1 cellular context compared by ENCODE assay signal in the genomic region with DNA sequence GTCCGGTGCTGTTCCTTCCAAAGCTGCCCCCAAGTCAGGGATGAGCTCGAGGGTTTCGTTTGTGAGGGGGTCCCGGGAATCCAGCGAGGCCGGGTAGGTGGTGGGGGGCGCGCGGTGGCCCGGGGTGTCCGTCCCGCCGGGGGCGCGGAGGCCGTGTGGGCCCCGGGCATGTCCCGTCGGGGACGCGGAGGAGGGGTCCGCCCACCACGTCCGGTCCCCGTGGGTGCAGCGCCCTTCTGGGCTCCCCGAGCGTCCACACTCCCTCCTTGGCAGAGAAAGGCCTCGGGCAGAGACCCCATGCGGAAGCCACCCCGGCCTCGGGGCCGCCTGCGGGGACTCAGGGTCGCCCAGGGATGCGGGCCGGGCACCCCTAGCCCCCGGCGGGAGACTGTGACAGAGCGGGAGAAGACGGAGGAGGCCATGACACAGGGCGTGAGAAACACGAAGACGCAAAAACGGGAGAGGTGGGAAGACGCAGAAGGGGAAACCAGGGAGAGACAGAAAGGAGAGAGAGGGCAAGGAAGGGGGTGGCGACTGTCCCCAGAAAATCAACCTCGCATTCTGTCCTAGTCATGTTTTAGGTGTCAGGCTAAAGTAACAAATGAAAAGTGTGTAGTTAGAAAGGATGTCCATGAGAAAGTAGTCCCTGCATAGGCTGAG.
TF ChIP-seq lines count a peak whose summit lies in the region.

No MANE protein-coding gene starts in this region.

TF ChIP-seq in K562, 482 proteins besides CTCF, POLR2A, EP300 and RAD21 (continued from another document and continues in another):
- TF ChIP-seq, protein P1, sequence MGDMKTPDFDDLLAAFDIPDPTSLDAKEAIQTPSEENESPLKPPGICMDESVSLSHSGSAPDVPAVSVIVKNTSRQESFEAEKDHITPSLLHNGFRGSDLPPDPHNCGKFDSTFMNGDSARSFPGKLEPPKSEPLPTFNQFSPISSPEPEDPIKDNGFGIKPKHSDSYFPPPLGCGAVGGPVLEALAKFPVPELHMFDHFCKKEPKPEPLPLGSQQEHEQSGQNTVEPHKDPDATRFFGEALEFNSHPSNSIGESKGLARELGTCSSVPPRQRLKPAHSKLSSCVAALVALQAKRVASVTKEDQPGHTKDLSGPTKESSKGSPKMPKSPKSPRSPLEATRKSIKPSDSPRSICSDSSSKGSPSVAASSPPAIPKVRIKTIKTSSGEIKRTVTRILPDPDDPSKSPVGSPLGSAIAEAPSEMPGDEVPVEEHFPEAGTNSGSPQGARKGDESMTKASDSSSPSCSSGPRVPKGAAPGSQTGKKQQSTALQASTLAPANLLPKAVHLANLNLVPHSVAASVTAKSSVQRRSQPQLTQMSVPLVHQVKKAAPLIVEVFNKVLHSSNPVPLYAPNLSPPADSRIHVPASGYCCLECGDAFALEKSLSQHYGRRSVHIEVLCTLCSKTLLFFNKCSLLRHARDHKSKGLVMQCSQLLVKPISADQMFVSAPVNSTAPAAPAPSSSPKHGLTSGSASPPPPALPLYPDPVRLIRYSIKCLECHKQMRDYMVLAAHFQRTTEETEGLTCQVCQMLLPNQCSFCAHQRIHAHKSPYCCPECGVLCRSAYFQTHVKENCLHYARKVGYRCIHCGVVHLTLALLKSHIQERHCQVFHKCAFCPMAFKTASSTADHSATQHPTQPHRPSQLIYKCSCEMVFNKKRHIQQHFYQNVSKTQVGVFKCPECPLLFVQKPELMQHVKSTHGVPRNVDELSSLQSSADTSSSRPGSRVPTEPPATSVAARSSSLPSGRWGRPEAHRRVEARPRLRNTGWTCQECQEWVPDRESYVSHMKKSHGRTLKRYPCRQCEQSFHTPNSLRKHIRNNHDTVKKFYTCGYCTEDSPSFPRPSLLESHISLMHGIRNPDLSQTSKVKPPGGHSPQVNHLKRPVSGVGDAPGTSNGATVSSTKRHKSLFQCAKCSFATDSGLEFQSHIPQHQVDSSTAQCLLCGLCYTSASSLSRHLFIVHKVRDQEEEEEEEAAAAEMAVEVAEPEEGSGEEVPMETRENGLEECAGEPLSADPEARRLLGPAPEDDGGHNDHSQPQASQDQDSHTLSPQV (IDR thresholded peaks at IDR 0.05): peak; percentile 45; the same call in 1 of the 2 replicates
- TF ChIP-seq NFRKB (IDR thresholded peaks at IDR 0.05; ENCODE audit: low read depth) (peak; percentile 77), SMAD3 (CRISPR knock-in tag; conservative IDR thresholded peaks at IDR 0.05) (no peak), MED1 (CRISPR knock-in tag; IDR thresholded peaks at IDR 0.05; ENCODE audit: borderline replicate concordance) (peak; percentile 25; the same call in 1 of the 2 replicates), DMBX1 (CRISPR knock-in tag; IDR thresholded peaks at IDR 0.05; ENCODE audit: borderline replicate concordance) (peak; percentile 9; the same call in 1 of the 2 replicates), NCOA4 (IDR thresholded peaks at IDR 0.05; ENCODE audit: partially characterized antibody) (peak; percentile 53), CREM (IDR thresholded peaks at IDR 0.05; ENCODE audit: low read depth) (0 out of 2 replicates have a peak, but pooled peaks have one; percentile 12), TBL1XR1 (IDR thresholded peaks at IDR 0.05; ENCODE audit: low read length in 2 of 2) (no peak; a peak in 1 of 4 replicates), KHSRP (IDR thresholded peaks at IDR 0.05) (0 out of 2 replicates have a peak, but pooled peaks have one; percentile 33), NCOA6 (IDR thresholded peaks at IDR 0.05) (peak; percentile 89), NBN (IDR thresholded peaks at IDR 0.05; ENCODE audit: low read depth) (peak; percentile 20; the same call in 1 of the 2 replicates), NR3C1 (CRISPR knock-in tag; IDR thresholded peaks at IDR 0.05) (peak; percentile 75; the same call in 1 of the 2 replicates), DPF2 (IDR thresholded peaks at IDR 0.05) (no peak; the same call in 1 of the 2 replicates), RFX7 (CRISPR knock-in tag; IDR thresholded peaks at IDR 0.05) (0 out of 2 replicates have a peak, but pooled peaks have one; percentile 48), GATAD2A (IDR thresholded peaks at IDR 0.05) (no peak; the same call in 1 of the 2 replicates), ZBTB17 (CRISPR knock-in tag; IDR thresholded peaks at IDR 0.05) (0 out of 2 replicates have a peak, but pooled peaks have one; percentile 34), HOXB6 (CRISPR knock-in tag; IDR thresholded peaks at IDR 0.05; ENCODE audit: borderline replicate concordance) (0 out of 2 replicates have a peak, but pooled peaks have one; percentile 71), WHSC1 (IDR thresholded peaks at IDR 0.05; ENCODE audit: low read length) (no peak), PTRF (tag; IDR thresholded peaks at IDR 0.05) (no peak), CC2D1A (IDR thresholded peaks at IDR 0.05) (0 out of 2 replicates have a peak, but pooled peaks have one; percentile 21), RBM25 (IDR thresholded peaks at IDR 0.05; ENCODE audit: low read depth, low read length, severe bottlenecking) (no peak), ZNF121 (CRISPR knock-in tag; conservative IDR thresholded peaks at IDR 0.05) (0 out of 2 replicates have a peak, but pooled peaks have one; percentile 9), MYBL2 (IDR thresholded peaks at IDR 0.05; ENCODE audit: low read depth) (no peak), MYBL2 (CRISPR knock-in tag; IDR thresholded peaks at IDR 0.05; ENCODE audit: borderline replicate concordance) (0 out of 2 replicates have a peak, but pooled peaks have one; percentile 37), CEBPB (tag; IDR thresholded peaks at IDR 0.05) (no peak), MAFF (IDR thresholded peaks at IDR 0.05; ENCODE audit: low read length) (no peak)
- TF ChIP-seq, protein P2, sequence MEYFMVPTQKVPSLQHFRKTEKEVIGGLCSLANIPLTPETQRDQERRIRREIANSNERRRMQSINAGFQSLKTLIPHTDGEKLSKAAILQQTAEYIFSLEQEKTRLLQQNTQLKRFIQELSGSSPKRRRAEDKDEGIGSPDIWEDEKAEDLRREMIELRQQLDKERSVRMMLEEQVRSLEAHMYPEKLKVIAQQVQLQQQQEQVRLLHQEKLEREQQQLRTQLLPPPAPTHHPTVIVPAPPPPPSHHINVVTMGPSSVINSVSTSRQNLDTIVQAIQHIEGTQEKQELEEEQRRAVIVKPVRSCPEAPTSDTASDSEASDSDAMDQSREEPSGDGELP (CRISPR knock-in tag; IDR thresholded peaks at IDR 0.05; ENCODE audit: borderline replicate concordance): no peak; the same call in 1 of the 2 replicates
- TF ChIP-seq, protein P3, sequence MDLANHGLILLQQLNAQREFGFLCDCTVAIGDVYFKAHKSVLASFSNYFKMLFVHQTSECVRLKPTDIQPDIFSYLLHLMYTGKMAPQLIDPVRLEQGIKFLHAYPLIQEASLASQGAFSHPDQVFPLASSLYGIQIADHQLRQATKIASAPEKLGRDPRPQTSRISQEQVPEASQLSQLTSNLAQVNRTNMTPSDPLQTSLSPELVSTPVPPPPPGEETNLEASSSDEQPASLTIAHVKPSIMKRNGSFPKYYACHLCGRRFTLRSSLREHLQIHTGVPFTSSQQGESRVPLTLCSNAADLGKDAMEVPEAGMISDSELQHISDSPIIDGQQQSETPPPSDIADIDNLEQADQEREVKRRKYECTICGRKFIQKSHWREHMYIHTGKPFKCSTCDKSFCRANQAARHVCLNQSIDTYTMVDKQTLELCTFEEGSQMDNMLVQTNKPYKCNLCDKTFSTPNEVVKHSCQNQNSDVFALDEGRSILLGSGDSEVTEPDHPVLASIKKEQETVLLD (IDR thresholded peaks at IDR 0.05): peak; percentile 60; the same call in 1 of the 2 replicates
- TF ChIP-seq, protein P4, sequence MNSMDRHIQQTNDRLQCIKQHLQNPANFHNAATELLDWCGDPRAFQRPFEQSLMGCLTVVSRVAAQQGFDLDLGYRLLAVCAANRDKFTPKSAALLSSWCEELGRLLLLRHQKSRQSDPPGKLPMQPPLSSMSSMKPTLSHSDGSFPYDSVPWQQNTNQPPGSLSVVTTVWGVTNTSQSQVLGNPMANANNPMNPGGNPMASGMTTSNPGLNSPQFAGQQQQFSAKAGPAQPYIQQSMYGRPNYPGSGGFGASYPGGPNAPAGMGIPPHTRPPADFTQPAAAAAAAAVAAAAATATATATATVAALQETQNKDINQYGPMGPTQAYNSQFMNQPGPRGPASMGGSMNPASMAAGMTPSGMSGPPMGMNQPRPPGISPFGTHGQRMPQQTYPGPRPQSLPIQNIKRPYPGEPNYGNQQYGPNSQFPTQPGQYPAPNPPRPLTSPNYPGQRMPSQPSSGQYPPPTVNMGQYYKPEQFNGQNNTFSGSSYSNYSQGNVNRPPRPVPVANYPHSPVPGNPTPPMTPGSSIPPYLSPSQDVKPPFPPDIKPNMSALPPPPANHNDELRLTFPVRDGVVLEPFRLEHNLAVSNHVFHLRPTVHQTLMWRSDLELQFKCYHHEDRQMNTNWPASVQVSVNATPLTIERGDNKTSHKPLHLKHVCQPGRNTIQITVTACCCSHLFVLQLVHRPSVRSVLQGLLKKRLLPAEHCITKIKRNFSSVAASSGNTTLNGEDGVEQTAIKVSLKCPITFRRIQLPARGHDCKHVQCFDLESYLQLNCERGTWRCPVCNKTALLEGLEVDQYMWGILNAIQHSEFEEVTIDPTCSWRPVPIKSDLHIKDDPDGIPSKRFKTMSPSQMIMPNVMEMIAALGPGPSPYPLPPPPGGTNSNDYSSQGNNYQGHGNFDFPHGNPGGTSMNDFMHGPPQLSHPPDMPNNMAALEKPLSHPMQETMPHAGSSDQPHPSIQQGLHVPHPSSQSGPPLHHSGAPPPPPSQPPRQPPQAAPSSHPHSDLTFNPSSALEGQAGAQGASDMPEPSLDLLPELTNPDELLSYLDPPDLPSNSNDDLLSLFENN (IDR thresholded peaks at IDR 0.05; ENCODE audit: low read depth in 2 of 2, low read length in 2 of 2): peak in 1 of 2 experiments; percentile 13; a peak in 1 of 4 replicates
- TF ChIP-seq, protein P5, sequence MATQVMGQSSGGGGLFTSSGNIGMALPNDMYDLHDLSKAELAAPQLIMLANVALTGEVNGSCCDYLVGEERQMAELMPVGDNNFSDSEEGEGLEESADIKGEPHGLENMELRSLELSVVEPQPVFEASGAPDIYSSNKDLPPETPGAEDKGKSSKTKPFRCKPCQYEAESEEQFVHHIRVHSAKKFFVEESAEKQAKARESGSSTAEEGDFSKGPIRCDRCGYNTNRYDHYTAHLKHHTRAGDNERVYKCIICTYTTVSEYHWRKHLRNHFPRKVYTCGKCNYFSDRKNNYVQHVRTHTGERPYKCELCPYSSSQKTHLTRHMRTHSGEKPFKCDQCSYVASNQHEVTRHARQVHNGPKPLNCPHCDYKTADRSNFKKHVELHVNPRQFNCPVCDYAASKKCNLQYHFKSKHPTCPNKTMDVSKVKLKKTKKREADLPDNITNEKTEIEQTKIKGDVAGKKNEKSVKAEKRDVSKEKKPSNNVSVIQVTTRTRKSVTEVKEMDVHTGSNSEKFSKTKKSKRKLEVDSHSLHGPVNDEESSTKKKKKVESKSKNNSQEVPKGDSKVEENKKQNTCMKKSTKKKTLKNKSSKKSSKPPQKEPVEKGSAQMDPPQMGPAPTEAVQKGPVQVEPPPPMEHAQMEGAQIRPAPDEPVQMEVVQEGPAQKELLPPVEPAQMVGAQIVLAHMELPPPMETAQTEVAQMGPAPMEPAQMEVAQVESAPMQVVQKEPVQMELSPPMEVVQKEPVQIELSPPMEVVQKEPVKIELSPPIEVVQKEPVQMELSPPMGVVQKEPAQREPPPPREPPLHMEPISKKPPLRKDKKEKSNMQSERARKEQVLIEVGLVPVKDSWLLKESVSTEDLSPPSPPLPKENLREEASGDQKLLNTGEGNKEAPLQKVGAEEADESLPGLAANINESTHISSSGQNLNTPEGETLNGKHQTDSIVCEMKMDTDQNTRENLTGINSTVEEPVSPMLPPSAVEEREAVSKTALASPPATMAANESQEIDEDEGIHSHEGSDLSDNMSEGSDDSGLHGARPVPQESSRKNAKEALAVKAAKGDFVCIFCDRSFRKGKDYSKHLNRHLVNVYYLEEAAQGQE (CRISPR knock-in tag; IDR thresholded peaks at IDR 0.05; ENCODE audit: low read depth): 0 out of 2 replicates have a peak, but pooled peaks have one; percentile 3
- TF ChIP-seq, protein P6, sequence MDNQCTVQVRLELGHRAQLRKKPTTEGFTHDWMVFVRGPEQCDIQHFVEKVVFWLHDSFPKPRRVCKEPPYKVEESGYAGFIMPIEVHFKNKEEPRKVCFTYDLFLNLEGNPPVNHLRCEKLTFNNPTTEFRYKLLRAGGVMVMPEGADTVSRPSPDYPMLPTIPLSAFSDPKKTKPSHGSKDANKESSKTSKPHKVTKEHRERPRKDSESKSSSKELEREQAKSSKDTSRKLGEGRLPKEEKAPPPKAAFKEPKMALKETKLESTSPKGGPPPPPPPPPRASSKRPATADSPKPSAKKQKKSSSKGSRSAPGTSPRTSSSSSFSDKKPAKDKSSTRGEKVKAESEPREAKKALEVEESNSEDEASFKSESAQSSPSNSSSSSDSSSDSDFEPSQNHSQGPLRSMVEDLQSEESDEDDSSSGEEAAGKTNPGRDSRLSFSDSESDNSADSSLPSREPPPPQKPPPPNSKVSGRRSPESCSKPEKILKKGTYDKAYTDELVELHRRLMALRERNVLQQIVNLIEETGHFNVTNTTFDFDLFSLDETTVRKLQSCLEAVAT (IDR thresholded peaks at IDR 0.05): peak; percentile 33 to 80; a peak in 3 of 4 replicates
- TF ChIP-seq, protein P7, sequence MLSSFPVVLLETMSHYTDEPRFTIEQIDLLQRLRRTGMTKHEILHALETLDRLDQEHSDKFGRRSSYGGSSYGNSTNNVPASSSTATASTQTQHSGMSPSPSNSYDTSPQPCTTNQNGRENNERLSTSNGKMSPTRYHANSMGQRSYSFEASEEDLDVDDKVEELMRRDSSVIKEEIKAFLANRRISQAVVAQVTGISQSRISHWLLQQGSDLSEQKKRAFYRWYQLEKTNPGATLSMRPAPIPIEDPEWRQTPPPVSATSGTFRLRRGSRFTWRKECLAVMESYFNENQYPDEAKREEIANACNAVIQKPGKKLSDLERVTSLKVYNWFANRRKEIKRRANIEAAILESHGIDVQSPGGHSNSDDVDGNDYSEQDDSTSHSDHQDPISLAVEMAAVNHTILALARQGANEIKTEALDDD (IDR thresholded peaks at IDR 0.05): no peak; the same call in 1 of the 2 replicates
- TF ChIP-seq, protein P8, sequence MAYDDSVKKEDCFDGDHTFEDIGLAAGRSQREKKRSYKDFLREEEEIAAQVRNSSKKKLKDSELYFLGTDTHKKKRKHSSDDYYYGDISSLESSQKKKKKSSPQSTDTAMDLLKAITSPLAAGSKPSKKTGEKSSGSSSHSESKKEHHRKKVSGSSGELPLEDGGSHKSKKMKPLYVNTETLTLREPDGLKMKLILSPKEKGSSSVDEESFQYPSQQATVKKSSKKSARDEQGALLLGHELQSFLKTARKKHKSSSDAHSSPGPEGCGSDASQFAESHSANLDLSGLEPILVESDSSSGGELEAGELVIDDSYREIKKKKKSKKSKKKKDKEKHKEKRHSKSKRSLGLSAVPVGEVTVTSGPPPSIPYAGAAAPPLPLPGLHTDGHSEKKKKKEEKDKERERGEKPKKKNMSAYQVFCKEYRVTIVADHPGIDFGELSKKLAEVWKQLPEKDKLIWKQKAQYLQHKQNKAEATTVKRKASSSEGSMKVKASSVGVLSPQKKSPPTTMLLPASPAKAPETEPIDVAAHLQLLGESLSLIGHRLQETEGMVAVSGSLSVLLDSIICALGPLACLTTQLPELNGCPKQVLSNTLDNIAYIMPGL (CRISPR knock-in tag; IDR thresholded peaks at IDR 0.05): no peak
